1 cellular context compared by ENCODE assay signal in the genomic region with DNA sequence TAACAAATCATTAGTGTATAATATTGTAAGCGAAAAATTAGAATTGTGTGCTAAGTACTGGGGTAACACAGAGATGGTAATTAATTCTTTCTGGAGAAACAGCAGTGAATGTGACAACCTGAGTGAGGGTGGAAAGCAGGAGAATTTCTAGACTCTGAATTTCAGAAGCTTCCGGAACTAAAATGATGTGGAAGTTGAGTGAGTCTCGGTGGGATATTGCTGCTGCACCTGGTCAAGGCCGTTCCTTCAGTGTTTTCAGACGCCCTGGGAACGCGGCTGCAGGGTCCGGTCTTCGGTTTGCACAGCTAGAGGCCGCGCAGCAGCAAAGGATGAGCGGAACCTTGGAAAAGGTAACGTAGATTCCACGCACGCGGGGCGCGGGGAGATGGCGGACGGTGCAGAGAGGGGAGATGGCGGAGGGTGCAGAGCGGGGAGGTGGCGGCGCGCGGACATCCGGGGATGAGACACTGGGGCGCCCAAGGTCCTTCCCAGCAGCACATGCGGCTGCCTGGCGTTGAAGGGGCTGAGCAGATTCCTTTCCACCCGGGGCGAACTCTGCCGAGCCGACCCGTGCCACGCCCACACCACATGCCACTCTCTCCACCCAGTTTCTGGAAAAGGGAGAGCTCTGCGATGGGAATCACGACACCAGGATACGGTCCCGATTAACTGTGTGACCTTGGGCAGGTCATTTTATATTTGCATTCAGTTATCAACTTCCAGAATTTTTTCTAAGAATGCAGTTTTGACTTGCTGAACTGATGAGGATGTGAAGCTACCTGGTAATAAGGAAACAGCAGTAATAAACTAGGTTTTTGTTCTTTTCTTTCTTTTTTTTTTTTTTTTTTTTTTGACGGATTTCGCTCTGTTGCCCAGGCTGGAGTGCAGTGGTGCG.
TF ChIP-seq lines count a peak whose summit lies in the region.

A gene (plus strand): TSS at position 232 of the 895 bp plus-strand sequence. CDS start 98 bp downstream, at position 330.

TF ChIP-seq in HepG2, 621 proteins besides CTCF, POLR2A, EP300 and RAD21 (continued from another document and continues in another):
- peak; percentile 48; the same call in 1 of the 2 replicates for TF ChIP-seq ZNF121 (CRISPR knock-in tag; IDR thresholded peaks at IDR 0.05)
- TF ChIP-seq, protein P1, sequence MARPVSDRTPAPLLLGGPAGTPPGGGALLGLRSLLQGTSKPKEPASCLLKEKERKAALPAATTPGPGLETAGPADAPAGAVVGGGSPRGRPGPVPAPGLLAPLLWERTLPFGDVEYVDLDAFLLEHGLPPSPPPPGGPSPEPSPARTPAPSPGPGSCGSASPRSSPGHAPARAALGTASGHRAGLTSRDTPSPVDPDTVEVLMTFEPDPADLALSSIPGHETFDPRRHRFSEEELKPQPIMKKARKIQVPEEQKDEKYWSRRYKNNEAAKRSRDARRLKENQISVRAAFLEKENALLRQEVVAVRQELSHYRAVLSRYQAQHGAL (CRISPR knock-in tag; IDR thresholded peaks at IDR 0.05; ENCODE audit: not compliant biosample characterization) = no peak
- TF ChIP-seq JUND (CRISPR knock-in tag; IDR thresholded peaks at IDR 0.05) = 0 out of 2 replicates have a peak, but pooled peaks have one; percentile 31
- TF ChIP-seq MBD4 (IDR thresholded peaks at IDR 0.05; ENCODE audit: borderline replicate concordance, low read length) = no peak
- peak; percentile 87 for TF ChIP-seq HOXA3 (CRISPR knock-in tag; IDR thresholded peaks at IDR 0.05)
- no peak for TF ChIP-seq SNRNP70 (IDR thresholded peaks at IDR 0.05; ENCODE audit: low read depth, low read length)
- TF ChIP-seq DNMT3B (CRISPR knock-in tag; conservative IDR thresholded peaks at IDR 0.05) = 0 out of 2 replicates have a peak, but pooled peaks have one; percentile 63
- TF ChIP-seq, protein P2, sequence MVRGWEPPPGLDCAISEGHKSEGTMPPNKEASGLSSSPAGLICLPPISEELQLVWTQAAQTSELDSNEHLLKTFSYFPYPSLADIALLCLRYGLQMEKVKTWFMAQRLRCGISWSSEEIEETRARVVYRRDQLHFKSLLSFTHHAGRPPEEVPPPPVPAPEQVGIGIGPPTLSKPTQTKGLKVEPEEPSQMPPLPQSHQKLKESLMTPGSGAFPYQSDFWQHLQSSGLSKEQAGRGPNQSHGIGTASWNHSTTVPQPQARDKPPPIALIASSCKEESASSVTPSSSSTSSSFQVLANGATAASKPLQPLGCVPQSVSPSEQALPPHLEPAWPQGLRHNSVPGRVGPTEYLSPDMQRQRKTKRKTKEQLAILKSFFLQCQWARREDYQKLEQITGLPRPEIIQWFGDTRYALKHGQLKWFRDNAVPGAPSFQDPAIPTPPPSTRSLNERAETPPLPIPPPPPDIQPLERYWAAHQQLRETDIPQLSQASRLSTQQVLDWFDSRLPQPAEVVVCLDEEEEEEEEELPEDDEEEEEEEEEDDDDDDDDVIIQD (CRISPR knock-in tag; IDR thresholded peaks at IDR 0.05; ENCODE audit: low read depth) = no peak
- TF ChIP-seq, protein P3, sequence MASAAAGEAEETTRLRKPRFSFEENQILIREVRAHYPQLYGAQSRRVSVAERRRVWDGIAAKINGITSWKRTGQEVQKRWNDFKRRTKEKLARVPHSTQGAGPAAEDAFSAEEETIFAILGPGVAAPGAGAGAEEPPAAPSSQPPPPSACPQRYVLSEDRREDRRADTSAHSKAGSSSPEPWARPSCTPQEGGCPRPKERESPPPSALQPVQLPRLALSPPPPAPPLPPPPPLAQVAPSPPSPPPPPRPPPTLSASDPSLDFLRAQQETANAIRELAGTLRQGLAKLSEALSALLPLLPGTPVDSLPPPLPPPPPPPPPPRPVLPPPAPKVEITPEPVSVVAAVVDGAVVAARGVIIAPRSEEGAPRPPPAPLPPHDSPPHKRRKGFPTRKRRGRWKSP (CRISPR knock-in tag; IDR thresholded peaks at IDR 0.05) = peak; percentile 82; the same call in 1 of the 2 replicates
- peak; percentile 5; the same call in 1 of the 2 replicates for TF ChIP-seq STAG1 (CRISPR knock-in tag; IDR thresholded peaks at IDR 0.05)
- TF ChIP-seq, protein P4, sequence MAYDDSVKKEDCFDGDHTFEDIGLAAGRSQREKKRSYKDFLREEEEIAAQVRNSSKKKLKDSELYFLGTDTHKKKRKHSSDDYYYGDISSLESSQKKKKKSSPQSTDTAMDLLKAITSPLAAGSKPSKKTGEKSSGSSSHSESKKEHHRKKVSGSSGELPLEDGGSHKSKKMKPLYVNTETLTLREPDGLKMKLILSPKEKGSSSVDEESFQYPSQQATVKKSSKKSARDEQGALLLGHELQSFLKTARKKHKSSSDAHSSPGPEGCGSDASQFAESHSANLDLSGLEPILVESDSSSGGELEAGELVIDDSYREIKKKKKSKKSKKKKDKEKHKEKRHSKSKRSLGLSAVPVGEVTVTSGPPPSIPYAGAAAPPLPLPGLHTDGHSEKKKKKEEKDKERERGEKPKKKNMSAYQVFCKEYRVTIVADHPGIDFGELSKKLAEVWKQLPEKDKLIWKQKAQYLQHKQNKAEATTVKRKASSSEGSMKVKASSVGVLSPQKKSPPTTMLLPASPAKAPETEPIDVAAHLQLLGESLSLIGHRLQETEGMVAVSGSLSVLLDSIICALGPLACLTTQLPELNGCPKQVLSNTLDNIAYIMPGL (CRISPR knock-in tag; IDR thresholded peaks at IDR 0.05; ENCODE audit: borderline replicate concordance in 1 of 2, low read depth in 1 of 2) = peak; percentile 90 to 94
- TF ChIP-seq RAD51 (IDR thresholded peaks at IDR 0.05; ENCODE audit: borderline replicate concordance) = no peak
- no peak; the same call in 1 of the 2 replicates for TF ChIP-seq ZKSCAN8 (CRISPR knock-in tag; IDR thresholded peaks at IDR 0.05; ENCODE audit: borderline replicate concordance)
- peak; percentile 49; the same call in 1 of the 2 replicates for TF ChIP-seq FOXK1 (CRISPR knock-in tag; IDR thresholded peaks at IDR 0.05; ENCODE audit: borderline replicate concordance, low read depth)
- TF ChIP-seq, protein P5, sequence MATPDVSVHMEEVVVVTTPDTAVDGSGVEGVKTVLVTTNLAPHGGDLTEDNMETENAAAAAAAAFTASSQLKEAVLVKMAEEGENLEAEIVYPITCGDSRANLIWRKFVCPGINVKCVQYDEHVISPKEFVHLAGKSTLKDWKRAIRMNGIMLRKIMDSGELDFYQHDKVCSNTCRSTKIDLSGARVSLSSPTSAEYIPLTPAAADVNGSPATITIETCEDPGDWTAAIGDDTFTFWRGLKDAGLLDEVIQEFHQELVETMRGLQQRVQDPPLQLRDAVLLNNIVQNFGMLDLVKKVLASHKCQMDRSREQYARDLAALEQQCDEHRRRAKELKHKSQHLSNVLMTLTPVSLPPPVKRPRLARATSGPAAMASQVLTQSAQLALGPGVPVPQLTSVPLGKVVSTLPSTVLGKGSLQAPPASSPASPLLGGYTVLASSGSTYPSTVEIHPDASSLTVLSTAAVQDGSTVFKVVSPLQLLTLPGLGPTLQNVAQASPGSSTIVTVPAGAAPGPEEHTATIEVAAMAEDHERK (CRISPR knock-in tag; IDR thresholded peaks at IDR 0.05; ENCODE audit: low read depth) = 0 out of 2 replicates have a peak, but pooled peaks have one; percentile 34
- no peak for TF ChIP-seq NFE2L2 (IDR thresholded peaks at IDR 0.05; ENCODE audit: low read length)
- no peak; the same call in 1 of the 2 replicates for TF ChIP-seq ZNF776 (CRISPR knock-in tag; IDR thresholded peaks at IDR 0.05)
- no peak for TF ChIP-seq NFYB (CRISPR knock-in tag; IDR thresholded peaks at IDR 0.05)
- TF ChIP-seq ZNF598 (CRISPR knock-in tag; IDR thresholded peaks at IDR 0.05; ENCODE audit: borderline replicate concordance) = no peak
- no peak for TF ChIP-seq ZNF20 (CRISPR knock-in tag; IDR thresholded peaks at IDR 0.05)
- TF ChIP-seq NPAS2 (CRISPR knock-in tag; IDR thresholded peaks at IDR 0.05; ENCODE audit: borderline replicate concordance) = no peak
- no peak for TF ChIP-seq TCF7L2 (IDR thresholded peaks at IDR 0.05; ENCODE audit: low read depth, low read length)
- no peak for TF ChIP-seq ZNF382 (CRISPR knock-in tag; IDR thresholded peaks at IDR 0.05; ENCODE audit: borderline replicate concordance)
- no peak for TF ChIP-seq ZNF30 (CRISPR knock-in tag; IDR thresholded peaks at IDR 0.05)
- TF ChIP-seq SRSF4 (IDR thresholded peaks at IDR 0.05; ENCODE audit: low read depth, low read length, poor library complexity, severe bottlenecking) = no peak
- peak; percentile 67 for TF ChIP-seq KDM5B (CRISPR knock-in tag; IDR thresholded peaks at IDR 0.05; ENCODE audit: borderline replicate concordance)
- peak; percentile 97 for TF ChIP-seq NFATC3 (CRISPR knock-in tag; IDR thresholded peaks at IDR 0.05)
- no peak for TF ChIP-seq HNF4A (CRISPR knock-in tag; IDR thresholded peaks at IDR 0.05)
- TF ChIP-seq CREB1 (IDR thresholded peaks at IDR 0.05) = 0 out of 2 replicates have a peak, but pooled peaks have one; percentile 3
- TF ChIP-seq CREB1 (CRISPR knock-in tag; IDR thresholded peaks at IDR 0.05) = 0 out of 2 replicates have a peak, but pooled peaks have one; percentile 43
- no peak for TF ChIP-seq RBAK (CRISPR knock-in tag; IDR thresholded peaks at IDR 0.05)
- TF ChIP-seq, protein P6, sequence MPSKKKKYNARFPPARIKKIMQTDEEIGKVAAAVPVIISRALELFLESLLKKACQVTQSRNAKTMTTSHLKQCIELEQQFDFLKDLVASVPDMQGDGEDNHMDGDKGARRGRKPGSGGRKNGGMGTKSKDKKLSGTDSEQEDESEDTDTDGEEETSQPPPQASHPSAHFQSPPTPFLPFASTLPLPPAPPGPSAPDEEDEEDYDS (CRISPR knock-in tag; IDR thresholded peaks at IDR 0.05) = no peak; the same call in 1 of the 2 replicates
- TF ChIP-seq, protein P7, sequence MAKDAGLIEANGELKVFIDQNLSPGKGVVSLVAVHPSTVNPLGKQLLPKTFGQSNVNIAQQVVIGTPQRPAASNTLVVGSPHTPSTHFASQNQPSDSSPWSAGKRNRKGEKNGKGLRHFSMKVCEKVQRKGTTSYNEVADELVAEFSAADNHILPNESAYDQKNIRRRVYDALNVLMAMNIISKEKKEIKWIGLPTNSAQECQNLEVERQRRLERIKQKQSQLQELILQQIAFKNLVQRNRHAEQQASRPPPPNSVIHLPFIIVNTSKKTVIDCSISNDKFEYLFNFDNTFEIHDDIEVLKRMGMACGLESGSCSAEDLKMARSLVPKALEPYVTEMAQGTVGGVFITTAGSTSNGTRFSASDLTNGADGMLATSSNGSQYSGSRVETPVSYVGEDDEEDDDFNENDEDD (CRISPR knock-in tag; IDR thresholded peaks at IDR 0.05; ENCODE audit: borderline replicate concordance) = peak; percentile 75; the same call in 1 of the 2 replicates
- TF ChIP-seq, protein P8, sequence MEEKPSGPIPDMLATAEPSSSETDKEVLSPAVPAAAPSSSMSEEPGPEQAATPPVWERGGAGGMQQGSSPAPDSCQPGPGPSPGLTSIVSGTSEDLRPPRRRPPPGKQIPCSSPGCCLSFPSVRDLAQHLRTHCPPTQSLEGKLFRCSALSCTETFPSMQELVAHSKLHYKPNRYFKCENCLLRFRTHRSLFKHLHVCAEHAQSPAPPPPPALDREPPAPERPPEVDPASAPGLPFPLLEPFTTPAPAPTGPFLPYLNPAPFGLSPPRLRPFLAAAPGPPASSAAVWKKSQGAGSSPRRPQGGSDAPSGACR (CRISPR knock-in tag; IDR thresholded peaks at IDR 0.05) = peak; percentile 82; the same call in 1 of the 2 replicates
- peak; percentile 94; the same call in 1 of the 2 replicates for TF ChIP-seq SMAD9 (CRISPR knock-in tag; IDR thresholded peaks at IDR 0.05)
- no peak for TF ChIP-seq CCAR2 (optimal IDR thresholded peaks at IDR 0.05; ENCODE audit: low read depth, low read length)
- peak; percentile 92 for TF ChIP-seq ZNF605 (CRISPR knock-in tag; IDR thresholded peaks at IDR 0.05)
- TF ChIP-seq ZBTB7B (CRISPR knock-in tag; IDR thresholded peaks at IDR 0.05) = peak; percentile 64; the same call in 1 of the 2 replicates
- no peak for TF ChIP-seq ZNF678 (CRISPR knock-in tag; IDR thresholded peaks at IDR 0.05)
- TF ChIP-seq SP140L (CRISPR knock-in tag; IDR thresholded peaks at IDR 0.05; ENCODE audit: borderline replicate concordance) = no peak
- no peak for TF ChIP-seq NR1H2 (CRISPR knock-in tag; IDR thresholded peaks at IDR 0.05; ENCODE audit: borderline replicate concordance, low read depth)
- TF ChIP-seq, protein P9, sequence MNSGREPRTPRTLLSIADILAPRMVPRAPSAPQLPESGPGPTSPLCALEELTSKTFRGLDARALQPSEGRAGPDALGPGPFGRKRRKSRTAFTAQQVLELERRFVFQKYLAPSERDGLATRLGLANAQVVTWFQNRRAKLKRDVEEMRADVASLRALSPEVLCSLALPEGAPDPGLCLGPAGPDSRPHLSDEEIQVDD (CRISPR knock-in tag; IDR thresholded peaks at IDR 0.05; ENCODE audit: borderline replicate concordance) = 0 out of 2 replicates have a peak, but pooled peaks have one; percentile 59
- no peak for TF ChIP-seq HOXA7 (CRISPR knock-in tag; IDR thresholded peaks at IDR 0.05)
- peak; percentile 95 for TF ChIP-seq HDAC1 (CRISPR knock-in tag; IDR thresholded peaks at IDR 0.05)
- no peak for TF ChIP-seq EZH2 (conservative IDR thresholded peaks at IDR 0.05; ENCODE audit: low read depth, low read length)
- peak; percentile 64; the same call in 1 of the 2 replicates for TF ChIP-seq ZNF296 (CRISPR knock-in tag; conservative IDR thresholded peaks at IDR 0.05)
- TF ChIP-seq PHF8 (CRISPR knock-in tag; IDR thresholded peaks at IDR 0.05) = peak; percentile 98
- TF ChIP-seq CBX1 (IDR thresholded peaks at IDR 0.05; ENCODE audit: low read depth) = no peak
- no peak for TF ChIP-seq CENPX (CRISPR knock-in tag; IDR thresholded peaks at IDR 0.05)
- TF ChIP-seq EHMT2 (IDR thresholded peaks at IDR 0.05; ENCODE audit: borderline replicate concordance, low read depth, low read length) = peak; percentile 91; the same call in 1 of the 2 replicates
- no peak for TF ChIP-seq MYNN (CRISPR knock-in tag; IDR thresholded peaks at IDR 0.05; ENCODE audit: low read depth)
- TF ChIP-seq, protein P10, sequence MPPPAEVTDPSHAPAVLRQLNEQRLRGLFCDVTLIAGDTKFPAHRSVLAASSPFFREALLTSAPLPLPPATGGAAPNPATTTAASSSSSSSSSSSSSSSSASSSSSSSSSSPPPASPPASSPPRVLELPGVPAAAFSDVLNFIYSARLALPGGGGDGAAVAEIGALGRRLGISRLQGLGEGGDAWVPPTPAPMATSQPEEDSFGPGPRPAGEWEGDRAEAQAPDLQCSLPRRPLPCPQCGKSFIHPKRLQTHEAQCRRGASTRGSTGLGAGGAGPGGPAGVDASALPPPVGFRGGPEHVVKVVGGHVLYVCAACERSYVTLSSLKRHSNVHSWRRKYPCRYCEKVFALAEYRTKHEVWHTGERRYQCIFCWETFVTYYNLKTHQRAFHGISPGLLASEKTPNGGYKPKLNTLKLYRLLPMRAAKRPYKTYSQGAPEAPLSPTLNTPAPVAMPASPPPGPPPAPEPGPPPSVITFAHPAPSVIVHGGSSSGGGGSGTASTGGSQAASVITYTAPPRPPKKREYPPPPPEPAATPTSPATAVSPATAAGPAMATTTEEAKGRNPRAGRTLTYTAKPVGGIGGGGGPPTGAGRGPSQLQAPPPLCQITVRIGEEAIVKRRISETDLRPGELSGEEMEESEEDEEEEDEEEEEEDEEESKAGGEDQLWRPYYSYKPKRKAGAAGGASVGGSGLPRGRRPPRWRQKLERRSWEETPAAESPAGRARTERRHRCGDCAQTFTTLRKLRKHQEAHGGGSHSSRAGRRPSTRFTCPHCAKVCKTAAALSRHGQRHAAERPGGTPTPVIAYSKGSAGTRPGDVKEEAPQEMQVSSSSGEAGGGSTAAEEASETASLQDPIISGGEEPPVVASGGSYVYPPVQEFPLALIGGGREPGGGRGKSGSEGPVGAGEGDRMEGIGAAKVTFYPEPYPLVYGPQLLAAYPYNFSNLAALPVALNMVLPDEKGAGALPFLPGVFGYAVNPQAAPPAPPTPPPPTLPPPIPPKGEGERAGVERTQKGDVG (CRISPR knock-in tag; IDR thresholded peaks at IDR 0.05; ENCODE audit: borderline replicate concordance) = peak; percentile 21; the same call in 1 of the 2 replicates
- TF ChIP-seq MEF2D (CRISPR knock-in tag; IDR thresholded peaks at IDR 0.05) = peak; percentile 69; the same call in 1 of the 2 replicates
